ENCODE assay signal across 19 cellular contexts in the genomic region with DNA sequence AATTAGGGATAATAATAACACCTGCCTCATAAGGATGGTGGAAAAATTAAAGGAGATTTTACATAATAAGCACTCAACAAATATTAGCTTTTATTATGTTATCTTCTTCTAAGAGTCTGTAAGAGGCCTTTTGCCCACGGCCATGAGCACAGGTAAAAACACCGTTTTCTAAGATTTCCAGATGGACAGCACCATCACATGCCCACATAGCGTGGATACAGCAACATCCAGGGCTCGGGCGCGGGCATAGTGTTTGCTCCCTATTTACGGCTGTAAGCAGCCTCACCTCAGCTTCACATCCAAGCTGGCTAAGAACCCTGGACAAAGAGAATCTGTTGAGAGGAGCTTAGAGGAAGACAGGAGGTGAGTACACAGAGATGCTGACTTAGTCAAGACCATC.
"Had no signal": no experiment of that assay in that cellular context is flagged by ENCODE, and none has a peak within 500 bp of the region (broad histone marks: within the 10 kb centered on the region; RNA-seq: fewer than 3 reads in every experiment).

No MANE protein-coding gene starts in this region.

- H3K9me3 ChIP-seq: heart left ventricle, ovary, vagina had no signal

- H3K4me3 ChIP-seq: heart left ventricle, lung, ovary, vagina had no signal

- H3K27me3 ChIP-seq: heart left ventricle, ovary, vagina had no signal

- H3K27ac Mint-ChIP-seq: progenitor cell of endocrine pancreas, type B pancreatic cell had no signal

- H3K4me1 ChIP-seq: heart left ventricle had no signal

- DNase-seq: effector memory CD4-positive, alpha-beta T cell; heart left ventricle; hypothalamus; mesenchymal stem cell; naive thymus-derived CD4-positive, alpha-beta T cell; nucleus accumbens; ovary; stimulated activated CD4-positive, alpha-beta T cell treated with anti-CD3 and anti-CD28 coated beads, Interleukin-12 subunit alpha, Interleukin-12 subunit beta, amount 100 ng/mL, for 4 hours; stimulated activated naive CD4-positive, alpha-beta T cell treated with Interleukin-2 at 50 U/mL for 16 hours had no signal

- H3K4me3 Mint-ChIP-seq: naive thymus-derived CD4-positive, alpha-beta T cell; neural crest cell had no signal

- H3K36me3 ChIP-seq: heart left ventricle, ovary, vagina had no signal

- FAIRE-seq: endometrium, frontal cortex, islet of Langerhans, small intestine had no signal

- H3K27ac ChIP-seq: heart left ventricle, ovary, vagina had no signal

- ATAC-seq: heart left ventricle; left lobe of liver; naive thymus-derived CD4-positive, alpha-beta T cell had no signal

- H3K27me3 Mint-ChIP-seq: naive thymus-derived CD4-positive, alpha-beta T cell; type B pancreatic cell had no signal

- H3K4me1 Mint-ChIP-seq: neural crest cell had no signal

- H3K36me3 Mint-ChIP-seq: type B pancreatic cell had no signal
